8 cellular contexts compared by ENCODE assay signal in genomic region chr1:91511386-91511785, GRCh38. TPM values are rescaled to one million over a fixed set of nuclear protein-coding genes. Genes with fewer than 3 reads are reported as not detected.
DNase-seq lines count a peak whose midpoint lies in the region; ATAC-seq, FAIRE-seq and TF ChIP-seq lines count a peak whose summit lies in the region.

No MANE protein-coding gene starts in this region.

- no peaks in the 10 kb centered on the region for H3K9me3 Mint-ChIP-seq in CD8-positive, alpha-beta T cell
- no peaks in the 10 kb centered on the region for H3K9me3 Mint-ChIP-seq in HFFc6

- FAIRE-seq in TTC549 (lab: Jason Lieb, UNC): peak; percentile 79

- TF ChIP-seq CTCF in CD8-positive, alpha-beta T cell (IDR thresholded peaks at IDR 0.05): peak; percentile 69
- TF ChIP-seq CTCF in HFFc6 (IDR thresholded peaks at IDR 0.05) (peak; percentile 89), tibial nerve (IDR thresholded peaks at IDR 0.05) (peak; percentile 49 to 75 (median 63))

- ATAC-seq in CD8-positive, alpha-beta T cell: no peak
- ATAC-seq in left ventricle myocardium superior (peak; percentile 32), GM18870 (IDR thresholded peaks at IDR 0.05; ENCODE audit: unreplicated experiment) (no peak)

- WGBS in tibial nerve, 2 donors: 19 to 22% methylated on average over 3 of the region's 3 CpGs

- no peaks in the 10 kb centered on the region for H3K36me3 ChIP-seq in CD8-positive, alpha-beta T cell (ENCODE audit: insufficient read depth, low read length)
- H3K36me3 ChIP-seq in tibial nerve: no peaks in the 10 kb centered on the region

- no peak for TF ChIP-seq EP300 in tibial nerve (IDR thresholded peaks at IDR 0.05)

- H3K4me1 ChIP-seq in CD8-positive, alpha-beta T cell (ENCODE audit: insufficient read depth, low read length): no peaks in the 10 kb centered on the region
- peaks cover 0 to 26% (median 0%) of the 10 kb centered on the region in 4 donors for H3K4me1 ChIP-seq in tibial nerve

- CTCF ChIA-PET in CD8-positive, alpha-beta T cell (lab: Charles Lee): interaction anchor here (0.6 to 14.1 kb wide), 22 partner anchors 10 to 420 kb away, joined by 3 to 233 read pairs (median 5); partner anchors contain the start of genes CDC7 and TGFBR3

- TF ChIP-seq POLR2A in tibial nerve (IDR thresholded peaks at IDR 0.05): no peak

- H3K4me1 Mint-ChIP-seq in CD8-positive, alpha-beta T cell (ENCODE audit: low read depth): no peaks in the 10 kb centered on the region
- peaks cover 19% of the 10 kb centered on the region for H3K4me1 Mint-ChIP-seq in HFFc6 (ENCODE audit: low read depth)

- POLR2A ChIA-PET in CD8-positive, alpha-beta T cell (lab: Charles Lee): interaction anchor here (3.1 kb wide), 1 partner anchor 374 kb away, joined by 14 read pairs; the partner anchor contains the start of gene TGFBR3

- H3K27ac ChIP-seq in CD8-positive, alpha-beta T cell (ENCODE audit: low read depth, low read length): no peak overlapping the region
- H3K27ac ChIP-seq in tibial nerve: no peak overlapping the region

- H3K27me3 Mint-ChIP-seq in CD8-positive, alpha-beta T cell (ENCODE audit: low read depth): no peaks in the 10 kb centered on the region
- H3K27me3 Mint-ChIP-seq in HFFc6 (ENCODE audit: insufficient read depth): no peaks in the 10 kb centered on the region

- peaks cover 32% of the 10 kb centered on the region for H3K36me3 Mint-ChIP-seq in CD8-positive, alpha-beta T cell
- peaks cover 6% of the 10 kb centered on the region for H3K36me3 Mint-ChIP-seq in HFFc6 (ENCODE audit: low read depth)

- no peaks in the 10 kb centered on the region for H3K27me3 ChIP-seq in CD8-positive, alpha-beta T cell (ENCODE audit: insufficient read depth, low read length)
- no peaks in the 10 kb centered on the region for H3K27me3 ChIP-seq in tibial nerve

- H3K9me3 ChIP-seq in CD8-positive, alpha-beta T cell (ENCODE audit: low read length): no peaks in the 10 kb centered on the region
- H3K9me3 ChIP-seq in tibial nerve: no peaks in the 10 kb centered on the region

- intact Hi-C loops in CD8-positive, alpha-beta T cell (cut with DNase I, micrococcal nuclease): loop anchor here (1.0 to 10.0 kb wide), 8 partner anchors 186 to 1111 kb away; no protein-coding TSS in a partner anchor
- intact Hi-C loops in left ventricle myocardium superior (cut with micrococcal nuclease): loop anchor here (5.0 kb wide), 1 partner anchor 416 kb away; no protein-coding TSS in a partner anchor

- DNase-seq in CD8-positive, alpha-beta T cell: no peak
- DNase-seq in HFFc6: peak; percentile 52
- DNase-seq in left ventricle myocardium superior: no peak
- no peak for DNase-seq in tibial nerve (ENCODE audit: low spot score in 2 of 2)
- no peak for DNase-seq in NK-92 (lab: John Stamatoyannopoulos, UW; ENCODE audit: unreplicated experiment)
- no peak for DNase-seq in stimulated activated naive CD4-positive, alpha-beta T cell treated with Interleukin-2 at 50 U/mL for 16 hours (lab: John Stamatoyannopoulos, UW)

- no peak overlapping the region for H3K27ac Mint-ChIP-seq in CD8-positive, alpha-beta T cell
- H3K27ac Mint-ChIP-seq in HFFc6: no peak overlapping the region

- H3K4me3 Mint-ChIP-seq in CD8-positive, alpha-beta T cell: no peak overlapping the region
- H3K4me3 Mint-ChIP-seq in HFFc6: no peak overlapping the region

- H3K4me3 ChIP-seq in CD8-positive, alpha-beta T cell (ENCODE audit: low read depth, low read length): no peak overlapping the region
- H3K4me3 ChIP-seq in tibial nerve: no peak overlapping the region

RNA-seq across cellular contexts. Expression of gene CDC7, which starts 10.7 kb away (rescaled TPM):
- total RNA-seq in CD8-positive, alpha-beta T cell: 1 to 10 TPM; 2.2 to 2.7 TPM
- total RNA-seq in HFFc6 (2021; fragmentation: NEBNext Ultra II Directional; extraction: Animal tissue kit (Norgen Biotek cat#: 25700)): 1 to 10 TPM; 3.6 to 8.7 (median 7.5) TPM
- total RNA-seq in left ventricle myocardium superior (1.2 TPM), tibial nerve (1 to 10 TPM in 2 of 4 donors, under 1 TPM in 2; 0.59 to 3.3 (median 1.3) TPM)
